ENCODE assay signal across 15 cellular contexts in genomic region chr11:131909426-131910200, GRCh38.
A peak's percentile ranks its signal among the peaks of the same experiment; 100 is the strongest.
DNase-seq lines count a peak whose midpoint lies in the region; ATAC-seq and TF ChIP-seq lines count a peak whose summit lies in the region.
"Had no signal": no experiment of that assay in that cellular context is flagged by ENCODE, and none has a peak within 500 bp of the region (broad histone marks: within the 10 kb centered on the region; RNA-seq: fewer than 3 reads in every experiment).

No MANE protein-coding gene starts in this region.

- H3K4me3 Mint-ChIP-seq in osteocyte (ENCODE audit: unreplicated experiment) = peak overlapping the region; percentile 76
- H3K4me3 Mint-ChIP-seq: activated CD8-positive, alpha-beta T cell treated with anti-CD3 and anti-CD28 coated beads for 36 hours had no signal

- ATAC-seq in GM21515 (IDR thresholded peaks at IDR 0.05; ENCODE audit: unreplicated experiment) = no peak
- ATAC-seq in GM21717 (IDR thresholded peaks at IDR 0.05; ENCODE audit: unreplicated experiment) = no peak
- ATAC-seq: activated CD8-positive, alpha-beta T cell treated with anti-CD3 and anti-CD28 coated beads for 36 hours had no signal

- TF ChIP-seq CTCF in foreskin fibroblast (IDR thresholded peaks at IDR 0.05; ENCODE audit: low read depth, low read length) (no peak), osteocyte (IDR thresholded peaks at IDR 0.05) (no peak)

- H3K27ac Mint-ChIP-seq in osteocyte (ENCODE audit: unreplicated experiment) = peak overlapping the region; percentile 52
- H3K27ac Mint-ChIP-seq: activated CD8-positive, alpha-beta T cell treated with anti-CD3 and anti-CD28 coated beads for 36 hours; CD14-positive monocyte had no signal

- H3K36me3 Mint-ChIP-seq in osteocyte (ENCODE audit: unreplicated experiment) = no peaks in the 10 kb centered on the region
- H3K36me3 Mint-ChIP-seq: CD14-positive monocyte had no signal

- no peaks in the 10 kb centered on the region for H3K9me3 Mint-ChIP-seq in osteocyte (ENCODE audit: unreplicated experiment)
- H3K9me3 Mint-ChIP-seq: activated CD8-positive, alpha-beta T cell treated with anti-CD3 and anti-CD28 coated beads for 36 hours had no signal

- peaks cover 21% of the 10 kb centered on the region for H3K4me1 ChIP-seq in ES-I3 (ENCODE audit: insufficient read depth, low read length)
- no peaks in the 10 kb centered on the region for H3K4me1 ChIP-seq in adipocyte (ENCODE audit: control insufficient read depth, insufficient read depth, low read length)

- no peaks in the 10 kb centered on the region for H3K27me3 ChIP-seq in adipocyte (replicated peaks; ENCODE audit: control insufficient read depth, insufficient read depth, low read length)

- H3K36me3 ChIP-seq in ES-I3 (ENCODE audit: insufficient read depth, low read length) = no peaks in the 10 kb centered on the region
- no peaks in the 10 kb centered on the region for H3K36me3 ChIP-seq in adipocyte (ENCODE audit: control insufficient read depth, insufficient read depth, low read length, severe bottlenecking)

- peak overlapping the region; percentile 94; the same call in 1 of the 2 replicates for H3K9ac ChIP-seq in ES-I3 (ENCODE audit: low read depth, low read length)
- H3K9ac ChIP-seq in adipocyte (ENCODE audit: low read length) = no peak overlapping the region

- DNase-seq in adipocyte (ENCODE audit: low read depth) = no peak
- peak in 1 of 2 donors; percentile 25 for DNase-seq in foreskin fibroblast
- no peak for DNase-seq in osteocyte (ENCODE audit: extremely low spot score, unreplicated experiment)
- DNase-seq in NCI-H2171 treated with DMSO at 0.1 percent for 48 hours (lab: John Stamatoyannopoulos, UW) = no peak
- DNase-seq in activated gamma-delta T cell (lab: John Stamatoyannopoulos, UW) = no peak
- DNase-seq: activated CD8-positive, alpha-beta T cell treated with anti-CD3 and anti-CD28 coated beads for 36 hours; activated effector memory CD4-positive, alpha-beta T cell treated with Interleukin-2 at 50 U/mL for 16 hours; GOT3; Kasumi-1; NCI-H187; stimulated activated naive CD4-positive, alpha-beta T cell had no signal

- H3K4me3 ChIP-seq in adipocyte (ENCODE audit: low read length) = peak overlapping the region; percentile 86
- peak overlapping the region; percentile 56 to 84 for H3K4me3 ChIP-seq in foreskin fibroblast (ENCODE audit: low read depth in 1 of 2, low read length in 2 of 2)

- H3K4me1 Mint-ChIP-seq in osteocyte (ENCODE audit: unreplicated experiment) = peaks cover 66% of the 10 kb centered on the region

- no peaks in the 10 kb centered on the region for H3K27me3 Mint-ChIP-seq in osteocyte (ENCODE audit: unreplicated experiment)

- no peaks in the 10 kb centered on the region for H3K9me3 ChIP-seq in ES-I3 (ENCODE audit: control insufficient read depth, insufficient read depth, low read length)
- no peaks in the 10 kb centered on the region for H3K9me3 ChIP-seq in adipocyte (ENCODE audit: control insufficient read depth, low read length)
